Comparison of ENCODE assay signal across 25 cellular contexts in genomic region chr10:127033569-127034175, GRCh38.
DNase-seq lines count a peak whose midpoint lies in the region; ATAC-seq, FAIRE-seq and TF ChIP-seq lines count a peak whose summit lies in the region.
"Had no signal": no experiment of that assay in that cellular context is flagged by ENCODE, and none has a peak within 500 bp of the region (broad histone marks: within the 10 kb centered on the region; RNA-seq: fewer than 3 reads in every experiment).

No MANE protein-coding gene starts in this region.

- 0 out of 6 replicates have a peak overlapping the region, but pooled peaks of 1 of the 3 experiments have one; percentile 0 for H3K4me3 ChIP-seq in HepG2 (replicated peaks in 1 of 3; ENCODE audit: insufficient read depth in 1 of 3, low read depth in 2 of 3, low read length in 3 of 3)
- H3K4me3 ChIP-seq in right lobe of liver = no peak overlapping the region
- no peak overlapping the region for H3K4me3 ChIP-seq in endodermal cell (ENCODE audit: low read length)
- H3K4me3 ChIP-seq in testis = no peak overlapping the region
- H3K4me3 ChIP-seq in PC-9 = no peak overlapping the region
- H3K4me3 ChIP-seq: upper lobe of right lung had no signal

- H3K27me3 ChIP-seq in HepG2 (ENCODE audit: control insufficient read depth in 1 of 2, insufficient read depth in 2 of 2, low read length in 2 of 2) (no peaks in the 10 kb centered on the region), right lobe of liver (no peaks in the 10 kb centered on the region), endodermal cell (ENCODE audit: control insufficient read depth, insufficient read depth, low read length, poor library complexity, severe bottlenecking) (no peaks in the 10 kb centered on the region), testis (no peaks in the 10 kb centered on the region), PC-9 (ENCODE audit: insufficient read depth, low read depth) (no peaks in the 10 kb centered on the region)
- H3K27me3 ChIP-seq: upper lobe of right lung had no signal

- in situ Hi-C loops in HepG2 (cut with HindIII; ENCODE audit: extremely low pct_ligation_motif_present, low pct_unique_long_range_greater_than_20kb) = no loop called here

- peak; percentile 98 for ATAC-seq in HepG2
- ATAC-seq in right lobe of liver = no peak
- no peak for ATAC-seq in HG03521 (IDR thresholded peaks at IDR 0.05; ENCODE audit: unreplicated experiment)
- ATAC-seq: activated CD8-positive, alpha-beta T cell treated with anti-CD3 and anti-CD28 coated beads for 36 hours; activated naive CD4-positive, alpha-beta T cell treated with anti-CD3 and anti-CD28 coated beads, Interleukin-2, amount 50 U/mL, for 72 hours; left colon; T-cell; upper lobe of right lung had no signal

- H3K36me3 ChIP-seq in HepG2 (replicated peaks in 1 of 2; ENCODE audit: control insufficient read depth in 1 of 2, insufficient read depth in 2 of 2, low read length in 2 of 2) (peaks cover 8 to 40% of the 10 kb centered on the region in 2 experiments; a peak in 3 of 5 replicates), right lobe of liver (peaks cover 0 to 17% (median 0%) of the 10 kb centered on the region in 4 donors), endodermal cell (ENCODE audit: control insufficient read depth, insufficient read depth, low read length) (peaks cover 65% of the 10 kb centered on the region), testis (ENCODE audit: low read depth, missing control alignments) (no peaks in the 10 kb centered on the region), PC-9 (ENCODE audit: low read depth) (no peaks in the 10 kb centered on the region)

- no peaks in the 10 kb centered on the region for H4K20me1 ChIP-seq in HepG2 (ENCODE audit: insufficient read depth, low read length)
- no peaks in the 10 kb centered on the region for H4K20me1 ChIP-seq in PC-9 (ENCODE audit: insufficient read depth)

- no peaks in the 10 kb centered on the region for H3K9me2 ChIP-seq in PC-9 (ENCODE audit: insufficient read depth)

- no peaks in the 10 kb centered on the region for H3K9me3 ChIP-seq in HepG2 (ENCODE audit: low read length)
- H3K9me3 ChIP-seq in right lobe of liver = no peaks in the 10 kb centered on the region
- no peaks in the 10 kb centered on the region for H3K9me3 ChIP-seq in endodermal cell (ENCODE audit: control insufficient read depth, low read length)
- H3K9me3 ChIP-seq in testis = no peaks in the 10 kb centered on the region
- no peaks in the 10 kb centered on the region for H3K9me3 ChIP-seq in PC-9 (ENCODE audit: insufficient read depth, low read depth)
- H3K9me3 ChIP-seq: upper lobe of right lung had no signal

- H3K27ac Mint-ChIP-seq in endodermal cell (peak overlapping the region; percentile 11), nephron progenitor cell (peak overlapping the region; percentile 51)
- no peak overlapping the region for H3K27ac Mint-ChIP-seq in T-helper 2 cell treated with Interferon-gamma antibody and Interleukin-4, amounts not matched to agents 5 μg/mL and 100 μg/mL, for 36 hours
- H3K27ac Mint-ChIP-seq: activated CD8-positive, alpha-beta T cell treated with anti-CD3 and anti-CD28 coated beads for 36 hours; activated naive CD4-positive, alpha-beta T cell treated with anti-CD3 and anti-CD28 coated beads, Interleukin-2, amount 50 U/mL, for 72 hours; B cell; CD8-positive, alpha-beta memory T cell; T-cell had no signal

- H3K4me3 Mint-ChIP-seq in endodermal cell (no peak overlapping the region), nephron progenitor cell (no peak overlapping the region)
- no peak overlapping the region for H3K4me3 Mint-ChIP-seq in T-helper 2 cell treated with Interferon-gamma antibody and Interleukin-4, amounts not matched to agents 5 μg/mL and 100 μg/mL, for 36 hours
- H3K4me3 Mint-ChIP-seq: activated CD8-positive, alpha-beta T cell treated with anti-CD3 and anti-CD28 coated beads for 36 hours; B cell; CD8-positive, alpha-beta memory T cell; T-cell had no signal

- H3K27me3 Mint-ChIP-seq in endodermal cell (ENCODE audit: insufficient read depth) (no peaks in the 10 kb centered on the region), nephron progenitor cell (ENCODE audit: low read depth, poor library complexity) (no peaks in the 10 kb centered on the region)
- H3K27me3 Mint-ChIP-seq in T-helper 2 cell treated with Interferon-gamma antibody and Interleukin-4, amounts not matched to agents 5 μg/mL and 100 μg/mL, for 36 hours (ENCODE audit: low read depth) = no peaks in the 10 kb centered on the region
- H3K27me3 Mint-ChIP-seq: activated CD8-positive, alpha-beta T cell treated with anti-CD3 and anti-CD28 coated beads for 36 hours; B cell; CD8-positive, alpha-beta memory T cell; T-cell had no signal

- POLR2A ChIA-PET in HepG2 (lab: Yijun Ruan, JAX) (no interaction called here), PC-9 (lab: Charles Lee; ENCODE audit: unreplicated experiment) (no interaction called here)

- TF ChIP-seq EP300 in HepG2 (IDR thresholded peaks at IDR 0.05; ENCODE audit: low read depth in 2 of 2, low read length in 2 of 2) = peak; percentile 12 to 75; a peak in 2 of 4 replicates
- peak; percentile 78 for TF ChIP-seq EP300 in HepG2 (CRISPR knock-in tag; IDR thresholded peaks at IDR 0.05; ENCODE audit: borderline replicate concordance)

- H3K4me1 Mint-ChIP-seq in endodermal cell = no peaks in the 10 kb centered on the region
- H3K4me1 Mint-ChIP-seq in nephron progenitor cell = peaks cover 8% of the 10 kb centered on the region
- H3K4me1 Mint-ChIP-seq in T-helper 2 cell treated with Interferon-gamma antibody and Interleukin-4, amounts not matched to agents 5 μg/mL and 100 μg/mL, for 36 hours (ENCODE audit: low read depth) = no peaks in the 10 kb centered on the region
- H3K4me1 Mint-ChIP-seq: B cell; CD8-positive, alpha-beta memory T cell; T-cell had no signal

- H3K9ac ChIP-seq in HepG2 (ENCODE audit: insufficient read depth, low read depth, low read length) (peak overlapping the region; percentile 55), endodermal cell (ENCODE audit: extremely low read depth, low read length, poor library complexity, severe bottlenecking) (no peak overlapping the region)

- intact Hi-C loops in HepG2 (cut with micrococcal nuclease; ENCODE audit: unreplicated experiment) = no loop called here
- intact Hi-C loops in right lobe of liver (cut with DNase I) = no loop called here
- intact Hi-C loops in testis (cut with DNase I; ENCODE audit: low total_unique reads) = no loop called here
- intact Hi-C loops in PC-9 (cut with micrococcal nuclease; ENCODE audit: unreplicated experiment) = no loop called here

- CTCF ChIA-PET in HepG2 (lab: Yijun Ruan, JAX; ENCODE audit: low intra/inter-chr PET ratio, low total read pairs) (no interaction called here), PC-9 (lab: Charles Lee) (no interaction called here)

- H3K4me1 ChIP-seq in HepG2 (ENCODE audit: insufficient read depth, low read length) (peaks cover 25% of the 10 kb centered on the region), right lobe of liver (no peaks in the 10 kb centered on the region), endodermal cell (ENCODE audit: control insufficient read depth, insufficient read depth, low read length) (no peaks in the 10 kb centered on the region), testis (no peaks in the 10 kb centered on the region), PC-9 (replicated peaks; ENCODE audit: insufficient read depth) (no peaks in the 10 kb centered on the region)
- H3K4me1 ChIP-seq: upper lobe of right lung had no signal

- peak; percentile 98 for FAIRE-seq in HepG2 (lab: Jason Lieb, UNC)
- FAIRE-seq: GM12891 had no signal

- DNase-seq in HepG2 (ENCODE audit: low spot score) (peak; percentile 84), right lobe of liver (no peak), endodermal cell (peak; percentile 28), nephron progenitor cell (no peak), testis (peak; percentile 12), PC-9 (no peak)
- DNase-seq in T-helper 2 cell treated with Interferon-gamma antibody and Interleukin-4, amounts not matched to agents 5 μg/mL and 100 μg/mL, for 36 hours (ENCODE audit: low spot score) = no peak
- DNase-seq: activated CD8-positive, alpha-beta T cell treated with anti-CD3 and anti-CD28 coated beads for 36 hours; CD8-positive, alpha-beta memory T cell; DMS 273 treated with DMSO at 0.1 percent for 48 hours; Kasumi-1; left colon; mesendoderm; MV-4-11; NCI-H1436 treated with DMSO at 0.1 percent for 48 hours; NCI-H2107; NCI-H69; stimulated activated CD4-positive, alpha-beta T cell treated with anti-CD3 and anti-CD28 coated beads, Interleukin-2, amount 100 ng/mL, for 48 hours; T-cell; upper lobe of right lung had no signal

- H3K9me3 Mint-ChIP-seq in endodermal cell = no peaks in the 10 kb centered on the region
- H3K9me3 Mint-ChIP-seq in nephron progenitor cell = no peaks in the 10 kb centered on the region
- H3K9me3 Mint-ChIP-seq in T-helper 2 cell treated with Interferon-gamma antibody and Interleukin-4, amounts not matched to agents 5 μg/mL and 100 μg/mL, for 36 hours = no peaks in the 10 kb centered on the region
- H3K9me3 Mint-ChIP-seq: activated CD8-positive, alpha-beta T cell treated with anti-CD3 and anti-CD28 coated beads for 36 hours; activated naive CD4-positive, alpha-beta T cell treated with anti-CD3 and anti-CD28 coated beads, Interleukin-2, amount 50 U/mL, for 72 hours had no signal

- TF ChIP-seq CTCF in HepG2 (CRISPR knock-in tag; IDR thresholded peaks at IDR 0.05) = no peak
- no peak for TF ChIP-seq CTCF in right lobe of liver (IDR thresholded peaks at IDR 0.05)
- TF ChIP-seq CTCF in endodermal cell (conservative IDR thresholded peaks at IDR 0.05) = no peak
- TF ChIP-seq CTCF in nephron progenitor cell (IDR thresholded peaks at IDR 0.05) = no peak
- TF ChIP-seq CTCF in testis (IDR thresholded peaks at IDR 0.05) = no peak
- TF ChIP-seq CTCF in PC-9 (conservative IDR thresholded peaks at IDR 0.05) = no peak

- H3K4me2 ChIP-seq in HepG2 (ENCODE audit: low read depth, low read length) (peak overlapping the region; percentile 51), PC-9 (no peak overlapping the region)

- peak overlapping the region; percentile 78 for H3K27ac ChIP-seq in HepG2 (ENCODE audit: extremely low read length, insufficient read depth, low read length)
- no peak overlapping the region for H3K27ac ChIP-seq in right lobe of liver
- H3K27ac ChIP-seq in endodermal cell (ENCODE audit: low read depth, low read length) = no peak overlapping the region
- H3K27ac ChIP-seq in testis = no peak overlapping the region
- no peak overlapping the region for H3K27ac ChIP-seq in PC-9
- H3K27ac ChIP-seq: HL-60, upper lobe of right lung had no signal

- WGBS in HepG2 (ENCODE audit: low lambda C conversion rate) = 40% methylated on average over 9 of the region's 9 CpGs
- 77% methylated on average over 8 of the region's 9 CpGs for WGBS in right lobe of liver (ENCODE audit: insufficient coverage, low coverage, low lambda C conversion rate, missing lambda C conversion rate)
- WGBS in endodermal cell (ENCODE audit: insufficient coverage in 1 of 2, insufficient read length in 1 of 2), 2 experiments = 92 to 98% methylated on average over 6 to 9 of the region's 9 CpGs
- WGBS in testis, 2 donors = 55 to 81% methylated on average over 9 of the region's 9 CpGs

- H3K79me2 ChIP-seq in HepG2 (ENCODE audit: insufficient read depth, low read length) (no peaks in the 10 kb centered on the region), PC-9 (ENCODE audit: low read depth) (no peaks in the 10 kb centered on the region)

- TF ChIP-seq RAD21 in HepG2 (CRISPR knock-in tag; IDR thresholded peaks at IDR 0.05) = no peak

- no peaks in the 10 kb centered on the region for H3F3A ChIP-seq in PC-9 (ENCODE audit: insufficient read depth, low read depth)

- no peak overlapping the region for H2AFZ ChIP-seq in HepG2 (ENCODE audit: low read length)
- H2AFZ ChIP-seq in PC-9 = no peak overlapping the region

- peaks cover 81% of the 10 kb centered on the region for H3K36me3 Mint-ChIP-seq in endodermal cell (ENCODE audit: low read depth)
- H3K36me3 Mint-ChIP-seq in nephron progenitor cell (ENCODE audit: low read depth) = peaks cover 53% of the 10 kb centered on the region
- H3K36me3 Mint-ChIP-seq in T-helper 2 cell treated with Interferon-gamma antibody and Interleukin-4, amounts not matched to agents 5 μg/mL and 100 μg/mL, for 36 hours (ENCODE audit: low read depth) = no peaks in the 10 kb centered on the region
- H3K36me3 Mint-ChIP-seq: activated naive CD4-positive, alpha-beta T cell treated with anti-CD3 and anti-CD28 coated beads, Interleukin-2, amount 50 U/mL, for 72 hours; CD8-positive, alpha-beta memory T cell; T-cell had no signal

- BruUV-seq in HepG2 (replicated peaks; lab: Mats Ljungman, UMichigan) (no TSS peak), PC-9 (replicated peaks; lab: Mats Ljungman, UMichigan) (no TSS peak)

- TF ChIP-seq POLR2A in HepG2 (IDR thresholded peaks at IDR 0.05; ENCODE audit: insufficient read depth in 1 of 2, low read depth in 2 of 2, low read length in 2 of 2) = peak in 1 of 2 experiments; percentile 32; a peak in 1 of 4 replicates
- no peak for TF ChIP-seq POLR2A in right lobe of liver (IDR thresholded peaks at IDR 0.05)
- TF ChIP-seq POLR2A in testis (IDR thresholded peaks at IDR 0.05) = no peak

Comparison
In these comparisons a context has a peak if more than half of its experiments do, and no peak if none do; other contexts are left out.
1. DNase-seq: peak in HepG2 (single experiment), endodermal cell (single experiment) and testis (single experiment); none in right lobe of liver (0 of 3), nephron progenitor cell (single experiment), PC-9 (0 of 2) and T-helper 2 cell treated with Interferon-gamma antibody and Interleukin-4, amounts not matched to agents 5 μg/mL and 100 μg/mL, for 36 hours (single experiment).